ENCODE assay signal across 32 cellular contexts in the genomic region with DNA sequence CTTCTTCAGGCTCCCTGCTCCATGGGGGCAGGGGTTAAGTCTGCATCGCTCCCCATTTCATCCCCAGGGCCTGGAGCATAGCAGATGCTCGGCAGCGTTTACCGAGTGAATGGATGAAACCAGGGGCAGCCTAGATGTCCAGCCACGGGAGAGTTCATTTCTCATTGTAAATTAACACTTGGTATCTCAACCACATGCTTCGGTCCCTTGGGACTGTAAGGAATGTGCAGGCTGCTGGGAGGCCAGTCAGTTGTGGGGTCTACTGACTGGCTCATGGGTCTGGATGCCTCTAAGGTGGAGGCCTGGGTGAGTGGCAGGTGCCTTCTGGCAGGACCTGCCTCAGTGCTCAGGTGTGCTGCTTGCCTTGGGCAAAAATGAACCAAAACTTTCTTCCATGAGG.
DNase-seq lines count a peak whose midpoint lies in the region; ATAC-seq and TF ChIP-seq lines count a peak whose summit lies in the region.
"Had no signal": no experiment of that assay in that cellular context is flagged by ENCODE, and none has a peak within 500 bp of the region (broad histone marks: within the 10 kb centered on the region; RNA-seq: fewer than 3 reads in every experiment).

No MANE protein-coding gene starts in this region.

- H3K9me3 Mint-ChIP-seq in WTC11 (no peaks in the 10 kb centered on the region), mesothelial cell of epicardium (peaks cover 2% of the 10 kb centered on the region)
- H3K9me3 Mint-ChIP-seq: activated CD4-positive, alpha-beta memory T cell treated with anti-CD3 and anti-CD28 coated beads, Interleukin-2, amount 10 ng/mL, durations not matched to agents 7 days and 5 days; activated naive CD4-positive, alpha-beta T cell treated with anti-CD3 and anti-CD28 coated beads, Interleukin-2, amount 10 ng/mL, durations not matched to agents 7 days and 5 days had no signal

- no peak overlapping the region for H4K8ac ChIP-seq in IMR-90 (ENCODE audit: low read depth in 2 of 2, low read length in 2 of 2)

- no peak for TF ChIP-seq CTCF in IMR-90 (conservative IDR thresholded peaks at IDR 0.05; ENCODE audit: low read depth, low read length)
- TF ChIP-seq CTCF in WTC11 (IDR thresholded peaks at IDR 0.05): no peak
- TF ChIP-seq CTCF in mesothelial cell of epicardium (IDR thresholded peaks at IDR 0.05; ENCODE audit: unreplicated experiment): no peak

- no peak overlapping the region for H2BK20ac ChIP-seq in IMR-90 (ENCODE audit: low read depth, low read length)

- H2BK120ac ChIP-seq in IMR-90 (ENCODE audit: low read depth, low read length): no peak overlapping the region

- no peaks in the 10 kb centered on the region for H3K27me3 Mint-ChIP-seq in WTC11 (ENCODE audit: low read depth)
- H3K27me3 Mint-ChIP-seq in mesothelial cell of epicardium (ENCODE audit: low read depth): no peaks in the 10 kb centered on the region
- H3K27me3 Mint-ChIP-seq: activated CD4-positive, alpha-beta memory T cell treated with anti-CD3 and anti-CD28 coated beads, Interleukin-2, amount 10 ng/mL, durations not matched to agents 7 days and 5 days; activated naive CD4-positive, alpha-beta T cell treated with anti-CD3 and anti-CD28 coated beads, Interleukin-2, amount 10 ng/mL, durations not matched to agents 7 days and 5 days had no signal

- ATAC-seq in IMR-90 (ENCODE audit: low read depth) (peak; percentile 37; the same call in 1 of the 2 replicates), WTC11 (peak; percentile 18), sciatic nerve (peak; percentile 41), HG02759 (IDR thresholded peaks at IDR 0.05; ENCODE audit: unreplicated experiment) (no peak), HG03159 (IDR thresholded peaks at IDR 0.05; ENCODE audit: unreplicated experiment) (no peak)
- ATAC-seq: gastrocnemius medialis, lower lobe of right lung, Right ventricle myocardium inferior had no signal

- H2AK9ac ChIP-seq in IMR-90 (replicated peaks; ENCODE audit: low read depth, low read length, poor library complexity): no peak overlapping the region

- peaks cover 4% of the 10 kb centered on the region for H3K27me3 ChIP-seq in IMR-90 (ENCODE audit: control insufficient read depth, insufficient read depth, low read length)
- H3K27me3 ChIP-seq: BLaER1, esophagus muscularis mucosa, gastrocnemius medialis, sigmoid colon, tibial artery had no signal

- no peak overlapping the region for H3K23ac ChIP-seq in IMR-90 (ENCODE audit: low read depth, low read length)

- no peak overlapping the region for H4K5ac ChIP-seq in IMR-90 (ENCODE audit: low read depth, low read length)

- no peak overlapping the region for H2AFZ ChIP-seq in IMR-90 (replicated peaks; ENCODE audit: low read length, poor library complexity)
- H2AFZ ChIP-seq: GM23248 had no signal

- no peak overlapping the region for H2AK5ac ChIP-seq in IMR-90 (ENCODE audit: low read depth, low read length)

- no peaks in the 10 kb centered on the region; the same call in 1 of the 2 replicates for H3K4me1 ChIP-seq in IMR-90 (ENCODE audit: control insufficient read depth, insufficient read depth, low read length)
- H3K4me1 ChIP-seq: esophagus muscularis mucosa, gastrocnemius medialis, lower lobe of right lung, prostate gland, sigmoid colon, tibial artery had no signal

- no peak overlapping the region for H3K9ac ChIP-seq in IMR-90 (ENCODE audit: low read depth, low read length)
- H3K9ac ChIP-seq: BLaER1, GM23248 had no signal

- no peaks in the 10 kb centered on the region for H3K79me1 ChIP-seq in IMR-90 (ENCODE audit: low read depth in 1 of 2, low read length in 2 of 2)

- no peak overlapping the region for H3K4me3 ChIP-seq in IMR-90 (ENCODE audit: insufficient read depth, low read depth, low read length)
- H3K4me3 ChIP-seq: BLaER1, esophagus muscularis mucosa, gastrocnemius medialis, GM23248, lower lobe of right lung, prostate gland, sigmoid colon, tibial artery had no signal

- no peak overlapping the region for H3K56ac ChIP-seq in IMR-90 (ENCODE audit: extremely low read depth, insufficient read depth, low read length)

- no peaks in the 10 kb centered on the region for H3K36me3 ChIP-seq in IMR-90 (ENCODE audit: control insufficient read depth, insufficient read depth, low read length)
- H3K36me3 ChIP-seq: esophagus muscularis mucosa, gastrocnemius medialis, lower lobe of right lung, prostate gland, sigmoid colon had no signal

- POLR2A ChIA-PET in IMR-90 (lab: Charles Lee; ENCODE audit: unreplicated experiment): no interaction called here
- POLR2A ChIA-PET in WTC11 (lab: Charles Lee): no interaction called here

- no peaks in the 10 kb centered on the region for H3K9me1 ChIP-seq in IMR-90 (ENCODE audit: insufficient read depth, low read length)

- peaks cover 8% of the 10 kb centered on the region for H3K36me3 Mint-ChIP-seq in WTC11
- H3K36me3 Mint-ChIP-seq in mesothelial cell of epicardium: peaks cover 9% of the 10 kb centered on the region
- H3K36me3 Mint-ChIP-seq: activated naive CD4-positive, alpha-beta T cell treated with anti-CD3 and anti-CD28 coated beads, Interleukin-2, amount 10 ng/mL, durations not matched to agents 7 days and 5 days had no signal

- H3K14ac ChIP-seq in IMR-90 (replicated peaks; ENCODE audit: low read depth, low read length): no peak overlapping the region

- BruUV-seq in IMR-90 (replicated peaks; lab: Mats Ljungman, UMichigan): no TSS peak

- CTCF ChIA-PET in IMR-90 (lab: Yijun Ruan, JAX) (no interaction called here), WTC11 (lab: Charles Lee) (interaction anchor here (1.0 to 1.6 kb wide), 2 partner anchors 8 to 76 kb away, joined by 3 to 4 read pairs; no protein-coding TSS in a partner anchor)

- no peak overlapping the region for H2BK15ac ChIP-seq in IMR-90 (ENCODE audit: low read depth, low read length)

- WGBS in IMR-90 (ENCODE audit: extremely low coverage in 2 of 2, insufficient read length in 1 of 2), 2 experiments: no CpG with 5 or more reads among the region's 6 CpGs

- intact Hi-C loops in IMR-90 (cut with micrococcal nuclease): no loop called here
- intact Hi-C loops in sciatic nerve (cut with DNase I): no loop called here

- DNase-seq in IMR-90: no peak
- DNase-seq in WTC11 (ENCODE audit: low spot score): no peak
- no peak for DNase-seq in mesothelial cell of epicardium (ENCODE audit: low spot score in 2 of 2, unreplicated experiment in 2 of 2)
- DNase-seq in sciatic nerve (ENCODE audit: low spot score): no peak
- no peak for DNase-seq in NCI-H1417 treated with DMSO at 0.1 percent for 48 hours (lab: John Stamatoyannopoulos, UW)
- DNase-seq: ACHN; activated CD4-positive, alpha-beta memory T cell treated with anti-CD3 and anti-CD28 coated beads, Interleukin-2, amount 10 ng/mL, durations not matched to agents 7 days and 5 days; activated CD4-positive, alpha-beta T cell treated with anti-CD3 and anti-CD28 coated beads for 1 hour; activated CD8-positive, alpha-beta memory T cell treated with anti-CD3 and anti-CD28 coated beads, Interleukin-2, amount 50 U/mL, for 4 hours; activated naive CD4-positive, alpha-beta T cell treated with anti-CD3 and anti-CD28 coated beads, Interleukin-2, amount 10 ng/mL, durations not matched to agents 7 days and 5 days; cerebellar nuclear complex; DMS79; gastrocnemius medialis; GDM1; GM23248; KBM-7; lower lobe of right lung; MM.1S; NCI-H1105 treated with DMSO at 0.1 percent for 48 hours; NCI-H1930; NCI-H524 treated with DMSO at 0.1 percent for 48 hours; sigmoid colon; stimulated activated CD4-positive, alpha-beta T cell treated with anti-CD3 and anti-CD28 coated beads, Interleukin-4, amount 100 ng/mL, for 24 hours; T-helper 2 cell; tibial artery had no signal

- no peak overlapping the region for H3K4me3 Mint-ChIP-seq in WTC11
- H3K4me3 Mint-ChIP-seq in mesothelial cell of epicardium: no peak overlapping the region
- H3K4me3 Mint-ChIP-seq: activated CD4-positive, alpha-beta memory T cell treated with anti-CD3 and anti-CD28 coated beads, Interleukin-2, amount 10 ng/mL, durations not matched to agents 7 days and 5 days; activated naive CD4-positive, alpha-beta T cell treated with anti-CD3 and anti-CD28 coated beads, Interleukin-2, amount 10 ng/mL, durations not matched to agents 7 days and 5 days; brain had no signal

- 0 out of 2 replicates have a peak overlapping the region, but pooled peaks have one; percentile 5 for H3K4me2 ChIP-seq in IMR-90 (ENCODE audit: low read depth, low read length)
- H3K4me2 ChIP-seq: BLaER1 had no signal

- no peak overlapping the region for H3K27ac ChIP-seq in IMR-90 (ENCODE audit: insufficient read depth, low read length)
- H3K27ac ChIP-seq: BLaER1, esophagus muscularis mucosa, gastrocnemius medialis, GM23248, lower lobe of right lung, prostate gland, sigmoid colon, tibial artery had no signal

- TF ChIP-seq RAD21 in IMR-90 (IDR thresholded peaks at IDR 0.05; ENCODE audit: low read length): no peak

- H3K27ac Mint-ChIP-seq in WTC11 (no peak overlapping the region), mesothelial cell of epicardium (peak overlapping the region; percentile 33)
- H3K27ac Mint-ChIP-seq: activated CD4-positive, alpha-beta memory T cell treated with anti-CD3 and anti-CD28 coated beads, Interleukin-2, amount 10 ng/mL, durations not matched to agents 7 days and 5 days; activated naive CD4-positive, alpha-beta T cell treated with anti-CD3 and anti-CD28 coated beads, Interleukin-2, amount 10 ng/mL, durations not matched to agents 7 days and 5 days had no signal

- peaks cover 10% of the 10 kb centered on the region for H3K4me1 Mint-ChIP-seq in WTC11
- peaks cover 11% of the 10 kb centered on the region for H3K4me1 Mint-ChIP-seq in mesothelial cell of epicardium
- H3K4me1 Mint-ChIP-seq: activated naive CD4-positive, alpha-beta T cell treated with anti-CD3 and anti-CD28 coated beads, Interleukin-2, amount 10 ng/mL, durations not matched to agents 7 days and 5 days had no signal

- H4K20me1 ChIP-seq in IMR-90 (ENCODE audit: insufficient read depth, low read length): no peaks in the 10 kb centered on the region
- H4K20me1 ChIP-seq: BLaER1 had no signal

- no peak overlapping the region for H4K91ac ChIP-seq in IMR-90 (ENCODE audit: insufficient read depth, low read depth, low read length)

- in situ Hi-C loops in IMR-90 (cut with MboI; ENCODE audit: low sequenced_read_pairs): no loop called here

- dilution Hi-C loops in IMR-90 (cut with HindIII; ENCODE audit: low sequenced_read_pairs, unreplicated experiment): no loop called here

- no peak overlapping the region for H3K18ac ChIP-seq in IMR-90 (ENCODE audit: low read depth, low read length)

- TF ChIP-seq POLR2A in IMR-90 (IDR thresholded peaks at IDR 0.05; ENCODE audit: low read depth, low read length): no peak

- H2BK5ac ChIP-seq in IMR-90 (ENCODE audit: low read depth, low read length, poor library complexity, severe bottlenecking): no peak overlapping the region

- no peaks in the 10 kb centered on the region for H3K9me3 ChIP-seq in IMR-90 (ENCODE audit: control insufficient read depth, insufficient read depth, low read length)
- H3K9me3 ChIP-seq: esophagus muscularis mucosa, gastrocnemius medialis, lower lobe of right lung, prostate gland, sigmoid colon, tibial artery had no signal

- no peak overlapping the region for H3K4ac ChIP-seq in IMR-90 (ENCODE audit: low read depth, low read length)

TF ChIP-seq in IMR-90, 13 proteins besides CTCF, POLR2A, EP300 and RAD21 (continues in another document):
- no peak for TF ChIP-seq RCOR1 (IDR thresholded peaks at IDR 0.05; ENCODE audit: insufficient replicate concordance, low read length)

Comparison
In these comparisons a context has a peak if more than half of its experiments do, and no peak if none do; other contexts are left out.
1. ATAC-seq: peak in IMR-90 (single experiment), WTC11 (single experiment) and sciatic nerve (single experiment); none in HG02759 (single experiment) and HG03159 (single experiment).